9 cellular contexts compared by ENCODE assay signal in the genomic region with DNA sequence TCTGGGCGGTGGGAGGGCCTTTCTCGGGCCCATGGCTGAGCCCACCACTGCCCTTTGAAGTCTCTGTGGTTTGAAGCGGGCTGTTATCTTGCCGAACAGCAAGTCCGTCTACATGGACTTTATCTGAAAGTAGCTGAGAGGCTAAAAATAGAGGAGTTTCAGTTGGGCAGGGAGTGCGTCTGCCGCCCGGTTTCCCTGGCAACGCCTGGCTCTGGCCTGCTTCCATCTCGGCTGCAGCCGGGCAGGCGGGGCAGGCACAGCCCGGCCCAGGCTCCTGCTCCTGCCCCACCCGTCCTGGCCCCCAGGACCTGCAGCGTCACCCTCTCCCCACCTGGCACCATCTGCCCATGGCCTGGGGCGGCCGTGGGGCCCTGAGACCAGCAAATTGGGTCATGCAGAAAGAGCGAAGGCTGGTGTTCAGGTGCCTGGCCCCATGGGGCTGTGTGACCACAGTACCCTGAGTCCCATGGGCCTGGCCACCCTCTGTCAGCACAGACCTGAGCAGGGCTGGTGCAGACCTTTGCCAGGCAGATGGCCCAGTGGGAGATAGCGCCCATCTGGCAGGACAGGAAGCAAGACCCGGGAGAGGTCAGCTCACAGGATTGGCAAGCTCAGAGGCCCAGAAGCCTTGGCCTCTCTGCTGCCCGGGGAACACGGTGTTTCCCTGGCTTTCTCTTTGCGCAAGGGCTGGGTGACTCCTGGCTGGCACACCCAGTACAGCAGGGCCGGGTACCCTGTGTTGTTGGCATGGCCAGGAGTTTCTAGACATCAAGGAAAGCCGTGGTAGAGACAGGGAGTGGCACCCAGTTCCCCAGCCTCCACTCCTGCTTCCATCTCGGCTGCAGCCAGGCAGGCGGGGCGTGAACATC.
DNase-seq lines count a peak whose midpoint lies in the region; ATAC-seq lines count a peak whose summit lies in the region.
"Had no signal": no experiment of that assay in that cellular context is flagged by ENCODE, and none has a peak within 500 bp of the region (broad histone marks: within the 10 kb centered on the region; RNA-seq: fewer than 3 reads in every experiment).

No MANE protein-coding gene starts in this region.

- peak overlapping the region; percentile 0 to 61 for H3K4me3 ChIP-seq in stomach smooth muscle (ENCODE audit: low read length in 2 of 2)
- H3K4me3 ChIP-seq: HAP-1 had no signal

- no peaks in the 10 kb centered on the region for H3K27me3 ChIP-seq in stomach smooth muscle (ENCODE audit: control insufficient read depth in 1 of 2, insufficient read depth in 2 of 2, low read length in 2 of 2)

- H3K36me3 ChIP-seq in stomach smooth muscle (ENCODE audit: control insufficient read depth in 2 of 2, insufficient read depth in 2 of 2, low read length in 2 of 2), result no peaks in the 10 kb centered on the region
- H3K36me3 ChIP-seq: HAP-1 had no signal

- peak overlapping the region in 1 of 2 donors; percentile 36 for H3K9ac ChIP-seq in stomach smooth muscle (ENCODE audit: low read length in 2 of 2)

- peaks cover 42% of the 10 kb centered on the region for H3K4me1 ChIP-seq in stomach smooth muscle (ENCODE audit: control insufficient read depth, insufficient read depth, low read length)

- no peak for ATAC-seq in HG03442 (IDR thresholded peaks at IDR 0.05; ENCODE audit: unreplicated experiment)
- no peak for ATAC-seq in HG02970 (IDR thresholded peaks at IDR 0.05; ENCODE audit: low FRiP score, unreplicated experiment)

- no peaks in the 10 kb centered on the region for H3K9me3 ChIP-seq in stomach smooth muscle (ENCODE audit: control insufficient read depth in 2 of 2, low read length in 2 of 2)
- H3K9me3 ChIP-seq: HAP-1 had no signal

- DNase-seq in C1 segment of cervical spinal cord (lab: John Stamatoyannopoulos, UW) (peak in 12 of 14 donors; percentile 47 to 92 (median 70)), H4 (ENCODE audit: low spot score) (peak; percentile 84), NCI-H774 (lab: John Stamatoyannopoulos, UW) (peak; percentile 11), cerebellar nuclear complex (lab: John Stamatoyannopoulos, UW) (peak; percentile 65 to 75), kidney glomerular epithelial cell (lab: John Stamatoyannopoulos, UW) (peak; percentile 40)

- peak overlapping the region; percentile 75 for H3K27ac ChIP-seq in stomach smooth muscle (ENCODE audit: low read length)

Comparison
In these comparisons a context has a peak if more than half of its experiments do, and no peak if none do; other contexts are left out.
1. DNase-seq: peak in every context shown above with its lines; median percentile 84 in H4; 70 in C1 segment of cervical spinal cord; 70 in cerebellar nuclear complex; 40 in kidney glomerular epithelial cell; 11 in NCI-H774.